9 cellular contexts compared by ENCODE assay signal in genomic region chr4:186144180-186144579, GRCh38. TPM values are rescaled to one million over a fixed set of nuclear protein-coding genes. Genes with fewer than 3 reads are reported as not detected.
DNase-seq lines count a peak whose midpoint lies in the region; ATAC-seq lines count a peak whose summit lies in the region.
"Had no signal": no experiment of that assay in that cellular context is flagged by ENCODE, and none has a peak within 500 bp of the region (broad histone marks: within the 10 kb centered on the region; RNA-seq: fewer than 3 reads in every experiment).

No MANE protein-coding gene starts in this region.

- DNase-seq in NCI-H2171 treated with DMSO at 0.1 percent for 48 hours (lab: John Stamatoyannopoulos, UW) (peak; percentile 5), NCI-H2171 (lab: John Stamatoyannopoulos, UW) (no peak), NCI-H2227 treated with DMSO at 0.1 percent for 48 hours (lab: John Stamatoyannopoulos, UW) (peak; percentile 19), cerebellum (ENCODE audit: low spot score) (peak; percentile 55), left kidney (ENCODE audit: low read depth, low spot score) (peak; percentile 84)
- no peak for DNase-seq in activated CD4-positive, CD25-positive, alpha-beta regulatory T cell treated with anti-CD3 and anti-CD28 coated beads, Interleukin-2, amount 50 U/mL, for 72 hours

- H3K36me3 ChIP-seq in subcutaneous abdominal adipose tissue (ENCODE audit: control insufficient read depth in 5 of 5, insufficient read depth in 5 of 5, low read length in 5 of 5) = no peaks in the 10 kb centered on the region

- ATAC-seq in GM21737 (IDR thresholded peaks at IDR 0.05; ENCODE audit: unreplicated experiment) = peak; percentile 43

- peak overlapping the region in 2 of 5 donors; percentile 64 to 69 for H3K9ac ChIP-seq in subcutaneous abdominal adipose tissue (ENCODE audit: low read length in 5 of 5)

- no peak overlapping the region for H3K27ac ChIP-seq in subcutaneous abdominal adipose tissue (ENCODE audit: low read depth, low read length)
- H3K27ac ChIP-seq: epithelial cell of prostate had no signal

- peak overlapping the region; percentile 68 to 83 (median 80) for H3K4me3 ChIP-seq in subcutaneous abdominal adipose tissue (ENCODE audit: low read depth in 1 of 5, low read length in 5 of 5)

- no peaks in the 10 kb centered on the region for H3K9me3 ChIP-seq in subcutaneous abdominal adipose tissue (ENCODE audit: control insufficient read depth in 5 of 5, low read length in 5 of 5)

- H3K4me1 ChIP-seq in subcutaneous abdominal adipose tissue (ENCODE audit: control insufficient read depth in 5 of 5, insufficient read depth in 5 of 5, low read length in 5 of 5) = peaks cover 5 to 25% (median 18%) of the 10 kb centered on the region in 5 donors

- H3K27me3 ChIP-seq in subcutaneous abdominal adipose tissue (ENCODE audit: control insufficient read depth in 5 of 5, insufficient read depth in 4 of 5, low read length in 5 of 5) = peaks cover 0 to 3% (median 0%) of the 10 kb centered on the region in 5 donors

RNA-seq across cellular contexts. Expression of gene FAM149A, which starts 39.7 kb away (rescaled TPM):
- 13.2 TPM for total RNA-seq in cerebellum

RNA-seq across cellular contexts. Expression of gene CYP4V2, which starts 47.2 kb away (rescaled TPM):
- 19.0 TPM for total RNA-seq in cerebellum

Comparison
In these comparisons a context has a peak if more than half of its experiments do, and no peak if none do; other contexts are left out.
1. DNase-seq: peak in NCI-H2171 treated with DMSO at 0.1 percent for 48 hours (single experiment), NCI-H2227 treated with DMSO at 0.1 percent for 48 hours (single experiment), cerebellum (single experiment) and left kidney (single experiment); none in NCI-H2171 (single experiment) and activated CD4-positive, CD25-positive, alpha-beta regulatory T cell treated with anti-CD3 and anti-CD28 coated beads, Interleukin-2, amount 50 U/mL, for 72 hours (single experiment).